27 cellular contexts compared by ENCODE assay signal in genomic region chr1:213821943-213822334, GRCh38.
"Had no signal": no experiment of that assay in that cellular context is flagged by ENCODE, and none has a peak within 500 bp of the region (broad histone marks: within the 10 kb centered on the region; RNA-seq: fewer than 3 reads in every experiment).

No MANE protein-coding gene starts in this region.

- FAIRE-seq: colon, endometrium, endothelial cell of umbilical vein, frontal cortex had no signal

- H3K4me3 ChIP-seq: colonic mucosa, coronary artery, dorsolateral prefrontal cortex, esophagus muscularis mucosa, esophagus squamous epithelium, gastrocnemius medialis, gastroesophageal sphincter, heart left ventricle, heart right ventricle had no signal

- ATAC-seq: effector memory CD8-positive, alpha-beta T cell; esophagus mucosa; foreskin keratinocyte; gastrocnemius medialis; gastroesophageal sphincter; heart left ventricle; heart right ventricle had no signal

- H3K9me3 ChIP-seq: colonic mucosa, esophagus muscularis mucosa, esophagus squamous epithelium, gastrocnemius medialis, gastroesophageal sphincter, heart left ventricle, heart right ventricle had no signal

- H3K4me1 ChIP-seq: colonic mucosa, esophagus muscularis mucosa, esophagus squamous epithelium, foreskin keratinocyte, gastrocnemius medialis, gastroesophageal sphincter, heart right ventricle had no signal

- H3K36me3 ChIP-seq: colonic mucosa, esophagus muscularis mucosa, esophagus squamous epithelium, gastrocnemius medialis, gastroesophageal sphincter, heart left ventricle, heart right ventricle had no signal

- H3K27me3 ChIP-seq: colonic mucosa, esophagus muscularis mucosa, esophagus squamous epithelium, foreskin keratinocyte, gastrocnemius medialis, gastroesophageal sphincter, heart left ventricle had no signal

- H3K27ac ChIP-seq: colonic mucosa, coronary artery, dorsolateral prefrontal cortex, epithelial cell of prostate, esophagus muscularis mucosa, esophagus squamous epithelium, foreskin keratinocyte, gastrocnemius medialis, gastroesophageal sphincter, heart left ventricle, heart right ventricle had no signal

- DNase-seq: colonic mucosa; cortex of kidney; dermis blood vessel endothelial cell; dorsolateral prefrontal cortex; effector CD4-positive, alpha-beta T cell; effector CD8-positive, alpha-beta T cell; effector memory CD4-positive, alpha-beta T cell; effector memory CD8-positive, alpha-beta T cell; endodermal cell; erythroblast; esophagus squamous epithelium; foreskin fibroblast; foreskin keratinocyte; gastrocnemius medialis; glutamatergic neuron; head of caudate nucleus; heart left ventricle; heart right ventricle had no signal
